ENCODE assay signal across 16 cellular contexts in the genomic region with DNA sequence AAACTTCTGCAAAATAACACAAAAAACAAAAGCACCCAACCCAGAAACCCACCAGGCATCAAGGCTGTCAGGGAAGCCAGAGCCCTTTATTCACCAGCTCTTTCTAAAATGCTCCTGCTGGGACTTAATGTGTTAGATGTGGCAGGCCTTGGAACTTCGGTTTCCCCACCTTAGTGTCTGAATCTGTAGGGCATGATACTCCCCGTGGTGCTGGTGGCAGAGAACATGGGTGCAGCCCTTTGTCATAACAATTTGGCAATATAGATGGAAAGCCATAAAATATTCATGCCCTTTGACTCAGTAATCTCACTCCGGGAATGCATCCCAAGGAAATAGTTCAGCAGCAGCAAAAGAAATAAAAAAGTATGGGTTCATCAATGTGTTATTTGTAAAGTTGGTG. TPM values are rescaled to one million over a fixed set of nuclear protein-coding genes. Genes with fewer than 3 reads are reported as not detected.
A peak's percentile ranks its signal among the peaks of the same experiment; 100 is the strongest.
DNase-seq lines count a peak whose midpoint lies in the region; ATAC-seq and TF ChIP-seq lines count a peak whose summit lies in the region.
"Had no signal": no experiment of that assay in that cellular context is flagged by ENCODE, and none has a peak within 500 bp of the region (broad histone marks: within the 10 kb centered on the region; RNA-seq: fewer than 3 reads in every experiment).

No MANE protein-coding gene starts in this region.

- DNase-seq in right cardiac atrium = no peak
- no peak for DNase-seq in Right ventricle myocardium inferior (ENCODE audit: missing footprints)
- DNase-seq in colonic mucosa = peak; percentile 61
- DNase-seq in mesothelial cell of epicardium (ENCODE audit: low spot score in 2 of 2, unreplicated experiment in 2 of 2) = no peak
- DNase-seq in uterus = no peak
- DNase-seq in activated naive CD4-positive, alpha-beta T cell treated with Interleukin-2 at 50 U/mL for 16 hours = no peak
- DNase-seq: activated naive CD4-positive, alpha-beta T cell; esophagus squamous epithelium; NCI-H1105 treated with DMSO at 0.1 percent for 48 hours; NCI-H510A treated with DMSO at 0.1 percent for 48 hours; stimulated activated CD8-positive, alpha-beta memory T cell treated with anti-CD3 and anti-CD28 coated beads, Interleukin-4, amount 100 ng/mL, for 48 hours had no signal

- peaks cover 45% of the 10 kb centered on the region for H3K4me1 Mint-ChIP-seq in mesothelial cell of epicardium
- H3K4me1 Mint-ChIP-seq: central memory CD8-positive, alpha-beta T cell had no signal

- TF ChIP-seq CTCF in colonic mucosa (IDR thresholded peaks at IDR 0.05) (no peak), mesothelial cell of epicardium (IDR thresholded peaks at IDR 0.05; ENCODE audit: unreplicated experiment) (no peak), uterus (IDR thresholded peaks at IDR 0.05) (no peak)

- H3K27ac Mint-ChIP-seq in mesothelial cell of epicardium = peak overlapping the region; percentile 96

- no peaks in the 10 kb centered on the region for H3K9me3 Mint-ChIP-seq in mesothelial cell of epicardium
- H3K9me3 Mint-ChIP-seq: central memory CD8-positive, alpha-beta T cell had no signal

- no peaks in the 10 kb centered on the region for H3K27me3 Mint-ChIP-seq in mesothelial cell of epicardium (ENCODE audit: low read depth)

- H3K4me3 ChIP-seq in right cardiac atrium (ENCODE audit: low read length) = no peak overlapping the region
- H3K4me3 ChIP-seq in colonic mucosa = no peak overlapping the region
- H3K4me3 ChIP-seq in uterus = no peak overlapping the region

- H3K4me1 ChIP-seq in right cardiac atrium (ENCODE audit: control insufficient read depth, insufficient read depth, low read length) = peaks cover 8% of the 10 kb centered on the region
- peaks cover 17% of the 10 kb centered on the region for H3K4me1 ChIP-seq in colonic mucosa
- peaks cover 0 to 9% of the 10 kb centered on the region in 2 donors for H3K4me1 ChIP-seq in uterus

- peak overlapping the region; percentile 76 for H3K27ac ChIP-seq in right cardiac atrium (ENCODE audit: low read length)
- H3K27ac ChIP-seq in colonic mucosa = no peak overlapping the region
- peak overlapping the region; percentile 36 to 65 for H3K27ac ChIP-seq in uterus
- H3K27ac ChIP-seq: neutrophil had no signal

- no peak for TF ChIP-seq POLR2A in uterus (IDR thresholded peaks at IDR 0.05)

- H3K9me3 ChIP-seq in right cardiac atrium (ENCODE audit: control insufficient read depth, low read length) = no peaks in the 10 kb centered on the region
- H3K9me3 ChIP-seq in colonic mucosa = no peaks in the 10 kb centered on the region
- H3K9me3 ChIP-seq in uterus = no peaks in the 10 kb centered on the region
- H3K9me3 ChIP-seq: esophagus squamous epithelium, neutrophil had no signal

- 40% methylated on average over 3 of the region's 3 CpGs for WGBS in right cardiac atrium

- no peaks in the 10 kb centered on the region for H3K36me3 ChIP-seq in colonic mucosa
- no peaks in the 10 kb centered on the region for H3K36me3 ChIP-seq in uterus
- H3K36me3 ChIP-seq: esophagus squamous epithelium, neutrophil had no signal

- H3K4me3 Mint-ChIP-seq in mesothelial cell of epicardium = peak overlapping the region; percentile 8
- H3K4me3 Mint-ChIP-seq: central memory CD8-positive, alpha-beta T cell had no signal

- H3K27me3 ChIP-seq in right cardiac atrium (ENCODE audit: control insufficient read depth, insufficient read depth) (no peaks in the 10 kb centered on the region), colonic mucosa (no peaks in the 10 kb centered on the region), uterus (no peaks in the 10 kb centered on the region)

- H3K36me3 Mint-ChIP-seq in mesothelial cell of epicardium = no peaks in the 10 kb centered on the region

- H3K9ac ChIP-seq in colonic mucosa (ENCODE audit: low read depth in 2 of 2, low read length in 2 of 2) = peak overlapping the region in 1 of 2 donors; percentile 46

- ATAC-seq in right cardiac atrium (no peak), Right ventricle myocardium inferior (no peak), HG03469 (IDR thresholded peaks at IDR 0.05; ENCODE audit: unreplicated experiment) (no peak), GM21423 (IDR thresholded peaks at IDR 0.05; ENCODE audit: unreplicated experiment) (no peak)

- intact Hi-C loops in right cardiac atrium (cut with DNase I) = loop anchor here in 2 of 4 donors (5.0 kb wide), 2 partner anchors 35 to 75 kb away; no protein-coding TSS in a partner anchor
- intact Hi-C loops in Right ventricle myocardium inferior (cut with DNase I) = loop anchor here (1.0 kb wide), 1 partner anchor 72 kb away; no protein-coding TSS in a partner anchor
- intact Hi-C loops in colonic mucosa (cut with DNase I) = loop anchor here (2.0 kb wide), 1 partner anchor 150 kb away; no protein-coding TSS in a partner anchor
- intact Hi-C loops in uterus (cut with DNase I; ENCODE audit: low total_unique reads) = loop anchor here (10.0 kb wide), 2 partner anchors 82 to 152 kb away; a partner anchor contains a TSS

RNA-seq across cellular contexts. Expression of a gene that starts 56.9 kb away (rescaled TPM):
- not detected for total RNA-seq in right cardiac atrium
- not detected for polyA plus RNA-seq in right cardiac atrium
- not detected for total RNA-seq in Right ventricle myocardium inferior
- not detected for total RNA-seq in colonic mucosa
- total RNA-seq in mesothelial cell of epicardium = 0.35 to 0.36 TPM (median 0.36 TPM) in 3 replicates
- not detected for total RNA-seq in uterus
- total RNA-seq: esophagus squamous epithelium, kidney had no signal
